Comparison of ENCODE assay signal across 29 cellular contexts in genomic region chr15:92696096-92696495, GRCh38.
"Had no signal": no experiment of that assay in that cellular context is flagged by ENCODE, and none has a peak within 500 bp of the region (broad histone marks: within the 10 kb centered on the region; RNA-seq: fewer than 3 reads in every experiment).

No MANE protein-coding gene starts in this region.

- DNase-seq: activated CD4-positive, alpha-beta memory T cell treated with anti-CD3 and anti-CD28 coated beads, Interleukin-2, amount 10 ng/mL, durations not matched to agents 7 days and 5 days; activated CD4-positive, alpha-beta T cell treated with anti-CD3 and anti-CD28 coated beads for 1 hour; activated CD4-positive, alpha-beta T cell treated with anti-CD3 and anti-CD28 coated beads for 36 hours; activated CD4-positive, alpha-beta T cell treated with anti-CD3 and anti-CD28 coated beads for 48 hours; activated CD4-positive, alpha-beta T cell treated with anti-CD3 and anti-CD28 coated beads, Interleukin-2, amount 10 ng/mL, durations not matched to agents 7 days and 5 days; activated CD4-positive, alpha-beta T cell treated with anti-CD3 and anti-CD28 coated beads, Interleukin-2, amount 50 U/mL, for 48 hours; activated CD4-positive, CD25-positive, alpha-beta regulatory T cell; activated CD8-positive, alpha-beta memory T cell treated with anti-CD3 and anti-CD28 coated beads for 24 hours; activated CD8-positive, alpha-beta memory T cell treated with anti-CD3 and anti-CD28 coated beads, Interleukin-2, amount 10 ng/mL, durations not matched to agents 7 days and 5 days; activated CD8-positive, alpha-beta memory T cell treated with anti-CD3 and anti-CD28 coated beads, Interleukin-2, amount 50 U/mL, for 48 hours; activated CD8-positive, alpha-beta T cell treated with anti-CD3 and anti-CD28 coated beads, Interleukin-2, amount 10 ng/mL, durations not matched to agents 7 days and 5 days; activated effector memory CD4-positive, alpha-beta T cell treated with Interleukin-2 at 50 U/mL for 16 hours; activated gamma-delta T cell; activated naive CD4-positive, alpha-beta T cell; activated naive CD4-positive, alpha-beta T cell treated with anti-CD3 and anti-CD28 coated beads for 36 hours; activated naive CD4-positive, alpha-beta T cell treated with anti-CD3 and anti-CD28 coated beads, Interleukin-2, amount 50 U/mL, for 16 hours; activated naive CD8-positive, alpha-beta T cell treated with anti-CD3 and anti-CD28 coated beads for 36 hours; activated T-cell treated with anti-CD3 and anti-CD28 coated beads, Interleukin-2, amount 50 U/mL, for 24 hours; activated T-cell treated with anti-CD3 and anti-CD28 coated beads, Interleukin-2, amount 50 U/mL, for 48 hours; adrenal gland; amniotic stem cell; aorta; body of pancreas; brain microvascular endothelial cell; central memory CD4-positive, alpha-beta T cell; T-helper 2 cell; T-helper 9 cell; WERI-Rb-1 had no signal

- H3K36me3 ChIP-seq: adrenal gland, brain microvascular endothelial cell, breast epithelium, WERI-Rb-1 had no signal

- H3K4me3 ChIP-seq: adrenal gland, body of pancreas, breast epithelium had no signal

- H3K9me3 ChIP-seq: adrenal gland, body of pancreas had no signal

- H3K27me3 ChIP-seq: adrenal gland, body of pancreas, brain microvascular endothelial cell, breast epithelium had no signal

- H3K4me1 ChIP-seq: adrenal gland, body of pancreas, breast epithelium had no signal

- H3K27ac ChIP-seq: adrenal gland, body of pancreas, brain microvascular endothelial cell, breast epithelium, WERI-Rb-1 had no signal
